In the genomic region with DNA sequence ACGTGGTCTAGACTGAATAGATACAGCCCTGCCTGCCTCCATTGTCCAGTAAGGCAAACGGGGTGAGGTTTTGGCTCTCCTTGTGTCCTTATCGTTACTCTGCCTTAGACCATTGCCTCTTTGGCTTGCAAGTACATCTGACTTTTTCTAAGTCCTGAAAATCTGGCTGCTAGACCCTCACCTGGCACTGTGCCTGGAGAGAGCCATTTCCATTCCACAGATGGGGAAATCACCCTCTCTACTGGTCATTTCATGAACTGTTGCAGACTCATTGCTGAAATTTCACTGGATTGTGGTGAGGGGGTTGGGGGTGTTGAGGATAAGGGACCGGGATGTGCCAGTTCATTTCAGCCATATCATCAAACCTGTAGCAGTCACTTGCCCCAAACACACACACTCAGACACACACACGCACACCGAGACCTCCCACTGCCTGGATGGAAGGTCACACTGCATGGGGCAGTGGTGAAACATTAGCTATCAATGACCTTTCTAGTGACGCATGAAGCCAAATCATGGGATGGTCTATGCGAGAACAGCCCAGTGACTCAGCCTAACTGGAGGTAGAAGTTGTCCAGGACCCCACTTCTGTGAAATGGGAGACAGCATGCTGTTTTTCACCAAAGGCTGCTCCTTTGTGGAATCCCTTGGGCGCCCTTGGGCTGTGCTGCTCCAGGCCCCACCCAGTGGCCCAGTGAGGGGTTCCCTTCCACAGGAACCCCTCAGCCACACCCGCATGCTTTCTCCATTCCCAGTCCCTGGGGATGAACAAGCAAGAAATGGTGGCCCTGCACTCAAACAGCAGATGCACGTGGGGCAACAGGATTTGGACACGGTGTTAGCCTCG, we compare ENCODE assay signal across 9 cellular contexts. TPM values are rescaled to one million over a fixed set of nuclear protein-coding genes. Genes with fewer than 3 reads are reported as not detected.
A peak's percentile ranks its signal among the peaks of the same experiment; 100 is the strongest.
DNase-seq lines count a peak whose midpoint lies in the region; ATAC-seq and TF ChIP-seq lines count a peak whose summit lies in the region.
"Had no signal": no experiment of that assay in that cellular context is flagged by ENCODE, and none has a peak within 500 bp of the region (broad histone marks: within the 10 kb centered on the region; RNA-seq: fewer than 3 reads in every experiment).

No MANE protein-coding gene starts in this region.

- 47 to 55% (median 50%) methylated on average over 12 to 13 of the region's 13 CpGs for WGBS in ovary, 3 donors

- no peaks in the 10 kb centered on the region for H3K9me3 ChIP-seq in ovary

- H3K27me3 ChIP-seq in GM06990 (replicated peaks; ENCODE audit: control insufficient read depth, insufficient read depth, low read length), result no peaks in the 10 kb centered on the region
- H3K27me3 ChIP-seq in ovary, result no peaks in the 10 kb centered on the region

- H3K4me3 ChIP-seq in GM06990 (replicated peaks; ENCODE audit: low read depth, low read length), result no peak overlapping the region
- no peak overlapping the region for H3K4me3 ChIP-seq in ovary

- TF ChIP-seq CTCF in GM06990 (IDR thresholded peaks at IDR 0.05; ENCODE audit: insufficient read depth, low read length, poor library complexity, severe bottlenecking) (peak; percentile 35), ovary (IDR thresholded peaks at IDR 0.05) (no peak)

- no peak for ATAC-seq in GM21515 (IDR thresholded peaks at IDR 0.05; ENCODE audit: unreplicated experiment)

- intact Hi-C loops in ovary (cut with DNase I), result no loop called here

- DNase-seq in GM06990 (ENCODE audit: extremely low read depth, insufficient read length) (no peak), NCI-H2081 (lab: John Stamatoyannopoulos, UW) (peak; percentile 45 to 59), fibroblast of peridontal ligament (ENCODE audit: extremely low read depth) (peak; percentile 46), ovary (peak; percentile 19 to 55 (median 43)), T-helper 2 cell (no peak), NK-92 (lab: John Stamatoyannopoulos, UW; ENCODE audit: unreplicated experiment) (no peak)
- no peak for DNase-seq in stimulated activated CD8-positive, alpha-beta memory T cell treated with anti-CD3 and anti-CD28 coated beads, Interleukin-4, amount 100 ng/mL, for 48 hours

- TF ChIP-seq POLR2A in ovary (IDR thresholded peaks at IDR 0.05), result no peak

- no peaks in the 10 kb centered on the region for H3K36me3 ChIP-seq in GM06990 (ENCODE audit: control insufficient read depth, insufficient read depth, low read length)
- H3K36me3 ChIP-seq in ovary, result no peaks in the 10 kb centered on the region

- H3K4me1 ChIP-seq in ovary (ENCODE audit: insufficient read depth), result peaks cover 5% of the 10 kb centered on the region

- TF ChIP-seq EP300 in ovary (IDR thresholded peaks at IDR 0.05), result no peak

- H3K27ac ChIP-seq in ovary, result no peak overlapping the region

RNA-seq across cellular contexts. Expression of gene VASH2, which starts 34.9 kb away (rescaled TPM):
- total RNA-seq in ovary, result 1 to 10 TPM in 3 of 7 donors, under 1 TPM in 4; 0.28 to 2.1 (median 0.83) TPM
- 1 to 10 TPM in 1 of 2 donors, under 1 TPM in 1; 0.74 to 1.6 TPM for polyA plus RNA-seq in ovary
- polyA plus RNA-seq: IgD-negative memory B cell had no signal

RNA-seq across cellular contexts. Expression of gene FLVCR1, which starts 57.4 kb away (rescaled TPM):
- 10 to 100 TPM in 1 of 7 donors, 1 to 10 TPM in 6; 4.0 to 11.4 (median 7.4) TPM for total RNA-seq in ovary
- 1 to 10 TPM; 1.9 to 5.3 TPM for polyA plus RNA-seq in ovary

Comparison
In these comparisons a context has a peak if more than half of its experiments do, and no peak if none do; other contexts are left out.
1. DNase-seq: peak in NCI-H2081 (2 of 2), fibroblast of peridontal ligament (single experiment) and ovary (5 of 5); none in GM06990 (single experiment), T-helper 2 cell (0 of 5), NK-92 (single experiment) and stimulated activated CD8-positive, alpha-beta memory T cell treated with anti-CD3 and anti-CD28 coated beads, Interleukin-4, amount 100 ng/mL, for 48 hours (single experiment).